Comparison of ENCODE assay signal across 15 cellular contexts in genomic region chr2:224016963-224017362, GRCh38.
"Had no signal": no experiment of that assay in that cellular context is flagged by ENCODE, and none has a peak within 500 bp of the region (broad histone marks: within the 10 kb centered on the region; RNA-seq: fewer than 3 reads in every experiment).

No MANE protein-coding gene starts in this region.

- H3K9me3 ChIP-seq: right lobe of liver, stomach, testis, upper lobe of left lung had no signal

- H3K27me3 ChIP-seq: right lobe of liver, stomach, testis, upper lobe of left lung had no signal

- H3K36me3 ChIP-seq: right lobe of liver, stomach, upper lobe of left lung had no signal

- DNase-seq: activated CD4-positive, alpha-beta T cell treated with anti-CD3 and anti-CD28 coated beads for 4 hours; activated CD8-positive, alpha-beta memory T cell treated with anti-CD3 and anti-CD28 coated beads for 24 hours; aorta; foreskin fibroblast; glutamatergic neuron; kidney glomerular epithelial cell; right lobe of liver; stimulated activated CD8-positive, alpha-beta memory T cell treated with anti-CD3 and anti-CD28 coated beads, Interleukin-4, amount 100 ng/mL, for 48 hours; stomach; T-helper 17 cell; testis; upper lobe of left lung had no signal

- H3K27ac ChIP-seq: right lobe of liver, stomach, testis, upper lobe of left lung had no signal

- H3K27me3 Mint-ChIP-seq: T-helper 17 cell had no signal

- H3K4me3 Mint-ChIP-seq: neural crest cell, T-helper 17 cell had no signal

- ATAC-seq: right lobe of liver, T-helper 17 cell had no signal

- H3K27ac Mint-ChIP-seq: T-helper 17 cell had no signal

- H3K4me3 ChIP-seq: right lobe of liver, smooth muscle cell, stomach, testis, upper lobe of left lung had no signal

- FAIRE-seq: endometrium had no signal

- H3K4me1 ChIP-seq: right lobe of liver, testis, upper lobe of left lung had no signal

- H3K4me2 ChIP-seq: smooth muscle cell had no signal
